Comparison of ENCODE assay signal across 21 cellular contexts in the genomic region with DNA sequence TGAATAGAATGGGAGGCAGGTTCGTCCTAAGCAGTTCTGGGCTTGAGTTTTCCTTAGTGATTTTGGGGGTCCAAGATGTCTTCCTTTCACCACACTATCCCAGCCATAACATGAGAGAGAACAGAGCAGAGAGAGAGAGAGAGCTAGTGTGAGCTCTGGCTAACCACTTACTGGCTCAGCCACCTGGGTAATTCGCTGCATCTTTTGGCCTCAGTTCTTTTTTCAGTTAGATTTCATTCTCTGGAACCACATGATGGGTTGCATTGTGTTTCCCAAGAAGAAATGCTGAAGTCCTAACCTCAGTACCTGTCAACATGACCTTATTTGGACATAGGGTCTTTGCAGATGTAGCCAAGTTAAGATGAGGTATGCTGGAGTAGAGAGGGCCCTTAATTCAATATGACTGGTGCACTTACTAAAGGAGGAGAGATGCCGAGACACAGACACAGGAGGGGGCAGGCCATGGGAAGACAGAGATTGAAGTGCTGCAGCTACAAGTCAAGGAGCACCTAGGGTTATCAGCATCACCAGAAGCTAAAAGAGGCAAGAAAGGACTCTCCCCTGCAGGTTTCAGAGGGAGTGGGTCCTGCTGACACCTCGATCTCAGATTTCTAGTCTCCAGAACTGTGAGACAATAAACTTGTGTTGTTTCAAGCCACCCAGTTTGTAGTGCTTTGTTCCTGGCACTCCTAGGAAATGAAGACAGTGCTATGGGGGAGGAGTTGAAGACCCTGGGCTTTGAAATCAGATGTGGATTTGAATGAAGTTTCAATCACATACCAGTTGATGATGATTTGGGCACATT. TPM values are rescaled to one million over a fixed set of nuclear protein-coding genes. Genes with fewer than 3 reads are reported as not detected.
A peak's percentile ranks its signal among the peaks of the same experiment; 100 is the strongest.
DNase-seq lines count a peak whose midpoint lies in the region; ATAC-seq, FAIRE-seq and TF ChIP-seq lines count a peak whose summit lies in the region.
"Had no signal": no experiment of that assay in that cellular context is flagged by ENCODE, and none has a peak within 500 bp of the region (broad histone marks: within the 10 kb centered on the region; RNA-seq: fewer than 3 reads in every experiment).

No MANE protein-coding gene starts in this region.

- no peaks in the 10 kb centered on the region for H3K27me3 Mint-ChIP-seq in activated CD4-positive, alpha-beta T cell treated with anti-CD3 and anti-CD28 coated beads, Interleukin-2, amount 10 ng/mL, durations not matched to agents 24 days and 14 days
- H3K27me3 Mint-ChIP-seq in endothelial cell (ENCODE audit: unreplicated experiment), result peaks cover 5% of the 10 kb centered on the region
- H3K27me3 Mint-ChIP-seq: CD4-positive, CD25-positive, alpha-beta regulatory T cell had no signal

- H3K27me3 ChIP-seq in K562 (ENCODE audit: control insufficient read depth in 2 of 2, insufficient read depth in 2 of 2, low read length in 2 of 2) (no peaks in the 10 kb centered on the region), psoas muscle (ENCODE audit: insufficient read depth in 3 of 3, low read length in 2 of 3) (no peaks in the 10 kb centered on the region)
- H3K27me3 ChIP-seq: upper lobe of left lung had no signal

- H3K27ac ChIP-seq in KOPT-K1 (ENCODE audit: low read depth, low read length, poor library complexity, severe bottlenecking) (peak overlapping the region; percentile 37), K562 (ENCODE audit: extremely low read depth, low read depth, low read length) (no peak overlapping the region), psoas muscle (peak overlapping the region; percentile 36)

- no peaks in the 10 kb centered on the region for H4K20me1 ChIP-seq in K562 (replicated peaks; ENCODE audit: control insufficient read depth, insufficient read depth, low read length)

- H3K9ac ChIP-seq in K562 (ENCODE audit: insufficient read depth in 1 of 2, low read depth in 2 of 2, low read length in 2 of 2), result no peak overlapping the region

- H3K9me3 Mint-ChIP-seq in activated CD4-positive, alpha-beta T cell treated with anti-CD3 and anti-CD28 coated beads, Interleukin-2, amount 10 ng/mL, durations not matched to agents 24 days and 14 days, result peaks cover 24% of the 10 kb centered on the region
- no peaks in the 10 kb centered on the region for H3K9me3 Mint-ChIP-seq in endothelial cell (ENCODE audit: unreplicated experiment)

- no peak overlapping the region for H2AFZ ChIP-seq in K562 (ENCODE audit: low read depth, low read length)

- H3K4me1 ChIP-seq in K562 (replicated peaks in 1 of 2; ENCODE audit: control insufficient read depth in 2 of 2, insufficient read depth in 2 of 2, low read length in 2 of 2) (peaks cover 0 to 21% of the 10 kb centered on the region in 2 experiments; a peak in 3 of 5 replicates), psoas muscle (peaks cover 23% of the 10 kb centered on the region)

- 0 out of 4 replicates have a peak, but pooled peaks of 1 of the 2 experiments have one; percentile 8 for TF ChIP-seq RAD21 in K562 (CRISPR knock-in tag; conservative IDR thresholded peaks at IDR 0.05 in 1 of 2, IDR thresholded peaks at IDR 0.05 in 1 of 2)

- H3K9me1 ChIP-seq in K562 (ENCODE audit: control insufficient read depth, insufficient read depth, low read length), result peaks cover 3% of the 10 kb centered on the region

- no peak for TF ChIP-seq EP300 in K562 (IDR thresholded peaks at IDR 0.05; ENCODE audit: low read length)

- whole genome bisulfite sequencing in K562 (ENCODE audit: insufficient coverage, low coverage, missing lambda C conversion rate), result 24% methylated on average over 4 of the region's 4 CpGs
- WGBS in psoas muscle, 3 donors, result 91 to 96% (median 93%) methylated on average over 4 of the region's 4 CpGs

- H3K27ac Mint-ChIP-seq in activated CD4-positive, alpha-beta T cell treated with anti-CD3 and anti-CD28 coated beads, Interleukin-2, amount 10 ng/mL, durations not matched to agents 24 days and 14 days, result peak overlapping the region; percentile 42
- H3K27ac Mint-ChIP-seq in endothelial cell (ENCODE audit: unreplicated experiment), result no peak overlapping the region
- H3K27ac Mint-ChIP-seq: activated naive CD8-positive, alpha-beta T cell; CD4-positive, CD25-positive, alpha-beta regulatory T cell had no signal

- TF ChIP-seq POLR2A in K562 (conservative IDR thresholded peaks at IDR 0.05), result no peak

- H3K4me2 ChIP-seq in K562 (ENCODE audit: insufficient read depth, low read length), result no peak overlapping the region

- TF ChIP-seq CTCF in K562 (IDR thresholded peaks at IDR 0.05 in 2 of 3, conservative IDR thresholded peaks at IDR 0.05 in 1 of 3; ENCODE audit: insufficient read depth in 2 of 3, low read depth in 1 of 3, low read length in 3 of 3) (no peak), psoas muscle (IDR thresholded peaks at IDR 0.05) (no peak), endothelial cell (IDR thresholded peaks at IDR 0.05; ENCODE audit: unreplicated experiment) (no peak)

- ATAC-seq in K562, result peak; percentile 53
- ATAC-seq in psoas muscle, result no peak

- BruUV-seq in K562 (replicated peaks; lab: Mats Ljungman, UMichigan), result no TSS peak

- H3K4me3 Mint-ChIP-seq in activated CD4-positive, alpha-beta T cell treated with anti-CD3 and anti-CD28 coated beads, Interleukin-2, amount 10 ng/mL, durations not matched to agents 24 days and 14 days, result no peak overlapping the region
- no peak overlapping the region for H3K4me3 Mint-ChIP-seq in endothelial cell (ENCODE audit: unreplicated experiment)
- H3K4me3 Mint-ChIP-seq: activated naive CD8-positive, alpha-beta T cell; CD4-positive, CD25-positive, alpha-beta regulatory T cell had no signal

- peaks cover 53% of the 10 kb centered on the region for H3K4me1 Mint-ChIP-seq in activated CD4-positive, alpha-beta T cell treated with anti-CD3 and anti-CD28 coated beads, Interleukin-2, amount 10 ng/mL, durations not matched to agents 24 days and 14 days
- peaks cover 11% of the 10 kb centered on the region for H3K4me1 Mint-ChIP-seq in endothelial cell (ENCODE audit: unreplicated experiment)

- no peak overlapping the region for H3K4me3 ChIP-seq in K562
- H3K4me3 ChIP-seq in psoas muscle, result no peak overlapping the region
- H3K4me3 ChIP-seq: upper lobe of left lung had no signal

- no peaks in the 10 kb centered on the region for H3K79me2 ChIP-seq in K562 (ENCODE audit: control insufficient read depth, insufficient read depth, low read length)

- CTCF ChIA-PET in K562 (lab: Yijun Ruan, JAX; ENCODE audit: low intra/inter-chr PET ratio), result no interaction called here

- H3K9me3 ChIP-seq in KOPT-K1 (ENCODE audit: insufficient read depth, low read length, poor library complexity, severe bottlenecking) (peaks cover 8% of the 10 kb centered on the region), K562 (replicated peaks; ENCODE audit: control insufficient read depth, insufficient read depth, low read depth, low read length) (no peaks in the 10 kb centered on the region), psoas muscle (no peaks in the 10 kb centered on the region)
- H3K9me3 ChIP-seq: upper lobe of left lung had no signal

- H3K36me3 ChIP-seq in KOPT-K1 (ENCODE audit: insufficient read depth, low read length) (no peaks in the 10 kb centered on the region), K562 (ENCODE audit: control insufficient read depth, insufficient read depth, low read length) (no peaks in the 10 kb centered on the region), psoas muscle (ENCODE audit: insufficient read depth in 1 of 2, low read depth in 1 of 2) (no peaks in the 10 kb centered on the region)
- H3K36me3 ChIP-seq: upper lobe of left lung had no signal

- DNase-seq in activated CD4-positive, alpha-beta T cell treated with anti-CD3 and anti-CD28 coated beads, Interleukin-2, amount 10 ng/mL, durations not matched to agents 24 days and 14 days, result no peak
- no peak for DNase-seq in activated CD4-positive, alpha-beta T cell treated with anti-CD3 and anti-CD28 coated beads for 1 hour
- peak in 1 of 4 experiments; percentile 53 for DNase-seq in K562 (ENCODE audit: extremely low read depth in 1 of 4, low spot score in 3 of 4)
- DNase-seq in psoas muscle, result no peak
- DNase-seq in SW 1271 (lab: John Stamatoyannopoulos, UW), result no peak
- DNase-seq in SIG-M5 treated with dmso at 0.1 percent for 504 hours (lab: John Stamatoyannopoulos, UW; ENCODE audit: unreplicated experiment), result no peak
- no peak for DNase-seq in endothelial cell (ENCODE audit: low spot score)
- DNase-seq: activated CD4-positive, CD25-positive, alpha-beta regulatory T cell treated with anti-CD3 and anti-CD28 coated beads, Interleukin-2, amount 50 U/mL, for 72 hours; caudate nucleus; CD4-positive, CD25-positive, alpha-beta regulatory T cell; effector CD4-positive, alpha-beta T cell; hippocampal formation; NCI-H1436 treated with DMSO at 0.1 percent for 48 hours; NCI-H2227 treated with DMSO at 0.1 percent for 48 hours; occipital lobe; SHP77; small intestine; T-helper 9 cell; upper lobe of left lung had no signal

- in situ Hi-C loops in K562 (cut with MboI), result no loop called here

- no peak for FAIRE-seq in K562 (lab: Jason Lieb, UNC)
- FAIRE-seq: small intestine had no signal

- intact Hi-C loops in activated CD4-positive, alpha-beta T cell treated with anti-CD3 and anti-CD28 coated beads, Interleukin-2, amount 10 ng/mL, durations not matched to agents 24 days and 14 days (cut with micrococcal nuclease), result loop anchor here (5.0 kb wide), 1 partner anchor 267 kb away; no protein-coding TSS in a partner anchor
- intact Hi-C loops in K562 (cut with micrococcal nuclease), result no loop called here
- intact Hi-C loops in psoas muscle (cut with DNase I), result no loop called here

- H3K36me3 Mint-ChIP-seq in activated CD4-positive, alpha-beta T cell treated with anti-CD3 and anti-CD28 coated beads, Interleukin-2, amount 10 ng/mL, durations not matched to agents 24 days and 14 days (ENCODE audit: low read depth), result peaks cover 6% of the 10 kb centered on the region
- no peaks in the 10 kb centered on the region for H3K36me3 Mint-ChIP-seq in endothelial cell (ENCODE audit: low read depth, unreplicated experiment)
- H3K36me3 Mint-ChIP-seq: activated naive CD8-positive, alpha-beta T cell; CD4-positive, CD25-positive, alpha-beta regulatory T cell had no signal

- POLR2A ChIA-PET in K562 (lab: Yijun Ruan, JAX), result interaction anchor here (0.6 to 1.3 kb wide), 4 partner anchors 17 to 236 kb away, joined by 3 to 4 read pairs (median 4); no protein-coding TSS in a partner anchor

RNA-seq across cellular contexts. Expression of a gene that starts 26.2 kb away (rescaled TPM):
- total RNA-seq in activated CD4-positive, alpha-beta T cell treated with anti-CD3 and anti-CD28 coated beads, Interleukin-2, amount 10 ng/mL, durations not matched to agents 24 days and 14 days, result 70.7 and 75.9 TPM in 2 replicates
- 26.2 and 82.6 TPM in 2 replicates for total RNA-seq in K562 (2011; cell fraction: chromatin; rRNA removed; ENCODE audit: low replicate concordance)
- total RNA-seq in K562 (2011; cell fraction: nucleolus; rRNA removed), result 15.0 and 20.9 TPM in 2 replicates
- total RNA-seq in K562 (2011; cell fraction: nucleoplasm; rRNA removed), result 28.7 and 45.3 TPM in 2 replicates
- 15.3 and 16.1 TPM in 2 replicates for total RNA-seq in K562 (2014; rRNA removed)
- 25.0 and 28.0 TPM in 2 replicates for total RNA-seq in K562 (2014; rRNA removed; fragmentation: Illumina TruSeq; extraction: Trizol)
- 23.1 and 26.5 TPM in 2 replicates for total RNA-seq in K562 (2015; rRNA removed; fragmentation: Illumina TruSeq; extraction: Trizol)
- total RNA-seq in K562 (2021), result 15.6 and 18.6 TPM in 2 replicates
- polyA plus RNA-seq in K562 (2011; rRNA removed), result 48.0 and 66.5 TPM in 2 replicates
- polyA plus RNA-seq in K562 (2011; cell fraction: cytosol; rRNA removed), result 12.4 and 31.8 TPM in 2 replicates
- 84.2 and 119 TPM in 2 replicates for polyA plus RNA-seq in K562 (2011; cell fraction: nucleus; rRNA removed)
- 14.6 and 30.8 TPM in 2 replicates for polyA plus RNA-seq in K562 (2012)
- 20.5 and 22.9 TPM in 2 replicates for polyA plus RNA-seq in K562 (2014; fragmentation: Illumina TruSeq; extraction: Trizol)
- 10 to 100 TPM in 1 of 2 experiments, 1 to 10 TPM in 1; 8.8 to 10.4 TPM for polyA plus RNA-seq in K562 (2014; fragmentation: Nextera tagmentation; extraction: Ambion mirVana)
- polyA plus RNA-seq in K562 (2014; rRNA removed), result 24.3 and 29.5 TPM in 2 replicates
- polyA minus RNA-seq in K562 (2011; rRNA and poly(A)+ RNA removed), result 27.7 and 45.5 TPM in 2 replicates
- 10.1 and 19.2 TPM in 2 replicates for polyA minus RNA-seq in K562 (2011; cell fraction: cytosol; rRNA and poly(A)+ RNA removed)
- polyA minus RNA-seq in K562 (2011; cell fraction: nucleus; rRNA and poly(A)+ RNA removed), result 19.0 and 38.9 TPM in 2 replicates
- total RNA-seq in psoas muscle, result 10 to 100 TPM in 1 of 4 donors, 1 to 10 TPM in 3; 5.8 to 10.5 (median 9.0) TPM
- polyA plus RNA-seq in psoas muscle, result 10 to 100 TPM in 1 of 3 donors, 1 to 10 TPM in 2; 5.8 to 10.4 (median 6.6) TPM
- total RNA-seq in endothelial cell (ENCODE audit: unreplicated experiment), result 39.6 TPM
